In genomic region chr20:13535627-13536026, GRCh38 we compare ENCODE assay signal across 27 cellular contexts.
"Had no signal": no experiment of that assay in that cellular context is flagged by ENCODE, and none has a peak within 500 bp of the region (broad histone marks: within the 10 kb centered on the region; RNA-seq: fewer than 3 reads in every experiment).

No MANE protein-coding gene starts in this region.

- H3K9me3 ChIP-seq: ovary, psoas muscle, stomach, thoracic aorta, thyroid gland, tibial nerve, upper lobe of left lung, vagina had no signal

- H3K4me3 Mint-ChIP-seq: naive thymus-derived CD4-positive, alpha-beta T cell; natural killer cell; nephron; neural progenitor cell; stimulated activated effector memory CD8-positive, alpha-beta T cell treated with anti-CD3 and anti-CD28 coated beads, Interleukin-12 subunit alpha, Interleukin-12 subunit beta, amount 100 ng/mL, for 72 hours; stimulated activated naive B cell treated with anti-CD40 and anti-IgM and Interleukin-4, amounts not matched to agents 10 μg/mL and 1 μg/mL and 100 μg/mL, for 72 hours; stimulated activated naive CD8-positive, alpha-beta T cell treated with anti-CD3 and anti-CD28 coated beads, Interleukin-15, Interleukin-2, amounts not matched to agents 100 ng/mL and 50 ng/mL, for 24 hours had no signal

- H3K4me1 Mint-ChIP-seq: naive thymus-derived CD4-positive, alpha-beta T cell; natural killer cell; nephron; neural progenitor cell; stimulated activated effector memory CD8-positive, alpha-beta T cell treated with anti-CD3 and anti-CD28 coated beads, Interleukin-12 subunit alpha, Interleukin-12 subunit beta, amount 100 ng/mL, for 72 hours; stimulated activated naive B cell treated with anti-CD40 and anti-IgM and Interleukin-4, amounts not matched to agents 10 μg/mL and 1 μg/mL and 100 μg/mL, for 72 hours had no signal

- H3K36me3 ChIP-seq: neural progenitor cell, ovary, thoracic aorta, thyroid gland, vagina had no signal

- H3K27me3 Mint-ChIP-seq: naive thymus-derived CD4-positive, alpha-beta T cell; progenitor cell of endocrine pancreas; stimulated activated naive B cell treated with anti-CD40 and anti-IgM and Interleukin-4, amounts not matched to agents 10 μg/mL and 1 μg/mL and 100 μg/mL, for 72 hours; stimulated activated naive CD8-positive, alpha-beta T cell treated with anti-CD3 and anti-CD28 coated beads, Interleukin-15, Interleukin-2, amounts not matched to agents 100 ng/mL and 50 ng/mL, for 24 hours had no signal

- H3K4me1 ChIP-seq: neural progenitor cell, parathyroid adenoma, psoas muscle, stomach, thyroid gland, tibial nerve, upper lobe of left lung, vagina had no signal

- H3K9ac ChIP-seq: neural progenitor cell, parathyroid adenoma had no signal

- H3K36me3 Mint-ChIP-seq: natural killer cell; stimulated activated effector memory CD8-positive, alpha-beta T cell treated with anti-CD3 and anti-CD28 coated beads, Interleukin-12 subunit alpha, Interleukin-12 subunit beta, amount 100 ng/mL, for 72 hours had no signal

- H3K27me3 ChIP-seq: neural progenitor cell, ovary, stomach, thyroid gland, tibial nerve, upper lobe of left lung, vagina had no signal

- H3K4me2 ChIP-seq: neural progenitor cell had no signal

- ATAC-seq: naive thymus-derived CD4-positive, alpha-beta T cell; natural killer cell; psoas muscle; right cardiac atrium; sciatic nerve; stimulated activated effector memory CD8-positive, alpha-beta T cell treated with anti-CD3 and anti-CD28 coated beads, Interleukin-12 subunit alpha, Interleukin-12 subunit beta, amount 100 ng/mL, for 72 hours; stimulated activated naive B cell treated with anti-CD40 and anti-IgM and Interleukin-4, amounts not matched to agents 10 μg/mL and 1 μg/mL and 100 μg/mL, for 72 hours had no signal

- H3K9me3 Mint-ChIP-seq: naive thymus-derived CD4-positive, alpha-beta T cell; natural killer cell; nephron; neural progenitor cell; stimulated activated effector memory CD8-positive, alpha-beta T cell treated with anti-CD3 and anti-CD28 coated beads, Interleukin-12 subunit alpha, Interleukin-12 subunit beta, amount 100 ng/mL, for 72 hours; stimulated activated naive B cell treated with anti-CD40 and anti-IgM and Interleukin-4, amounts not matched to agents 10 μg/mL and 1 μg/mL and 100 μg/mL, for 72 hours; stimulated activated naive CD8-positive, alpha-beta T cell treated with anti-CD3 and anti-CD28 coated beads, Interleukin-15, Interleukin-2, amounts not matched to agents 100 ng/mL and 50 ng/mL, for 24 hours had no signal

- DNase-seq: naive thymus-derived CD4-positive, alpha-beta T cell; natural killer cell; occipital lobe; ovary; psoas muscle; right cardiac atrium; stimulated activated CD4-positive, alpha-beta T cell treated with anti-CD3 and anti-CD28 coated beads, Interleukin-15, amount 100 ng/mL, for 24 hours; stimulated activated CD4-positive, alpha-beta T cell treated with anti-CD3 and anti-CD28 coated beads, Interleukin-2, amount 100 ng/mL, for 24 hours; stimulated activated CD4-positive, alpha-beta T cell treated with anti-CD3 and anti-CD28 coated beads, Interleukin-2, amount 100 ng/mL, for 48 hours; stimulated activated CD4-positive, alpha-beta T cell treated with anti-CD3 and anti-CD28 coated beads, Interleukin-4, amount 100 ng/mL, for 24 hours; stimulated activated naive B cell treated with anti-CD40 and anti-IgM and Interleukin-4, amounts not matched to agents 10 μg/mL and 1 μg/mL and 100 μg/mL, for 72 hours; stimulated activated naive CD4-positive, alpha-beta T cell treated with Interleukin-2 at 50 U/mL for 16 hours; stomach; thyroid gland; trophoblast cell; upper lobe of left lung had no signal

- H3K79me2 ChIP-seq: parathyroid adenoma had no signal

- H3K27ac ChIP-seq: neural progenitor cell, ovary, parathyroid adenoma, psoas muscle, skin epidermis, stomach, thoracic aorta, thyroid gland, tibial nerve, upper lobe of left lung, vagina had no signal

- H3K4me3 ChIP-seq: neural progenitor cell, ovary, psoas muscle, skin epidermis, stomach, thoracic aorta, thyroid gland, tibial nerve, upper lobe of left lung, vagina had no signal

- H2AFZ ChIP-seq: neural progenitor cell, parathyroid adenoma had no signal
